Comparison of ENCODE assay signal across 8 cellular contexts in the genomic region with DNA sequence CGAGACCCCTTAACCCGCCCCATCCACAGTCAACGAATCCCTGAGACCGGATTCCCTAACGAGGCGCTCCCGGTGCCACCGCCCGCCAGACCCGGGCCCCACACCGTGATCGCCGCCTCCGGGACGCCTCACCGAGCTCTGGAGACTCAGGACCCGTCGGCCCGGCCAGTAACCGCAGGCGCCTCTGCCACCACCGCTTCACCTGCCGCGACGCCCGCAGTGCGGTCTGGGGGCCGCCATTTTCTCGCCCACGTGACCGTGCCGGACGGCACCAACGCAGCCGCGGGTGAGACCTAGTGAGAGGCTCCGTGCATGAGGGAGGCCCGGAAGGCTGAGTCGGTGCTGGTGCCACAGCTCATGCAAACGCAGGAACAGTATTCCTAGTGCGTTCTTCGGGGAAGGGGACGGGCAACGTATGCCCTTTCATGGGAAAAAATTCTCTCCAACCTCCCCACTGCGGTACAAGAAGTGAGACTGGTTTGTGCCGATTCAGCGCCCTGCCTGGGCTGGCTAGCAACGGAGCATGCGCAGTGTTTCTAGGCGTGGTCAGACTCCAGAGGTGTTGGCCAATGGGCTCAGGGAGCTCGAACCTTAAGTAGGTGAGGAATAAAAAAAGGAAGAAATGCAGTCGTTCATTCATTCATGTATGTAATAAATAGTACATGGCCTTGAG. TPM values are rescaled to one million over a fixed set of nuclear protein-coding genes. Genes with fewer than 3 reads are reported as not detected.
A peak's percentile ranks its signal among the peaks of the same experiment; 100 is the strongest.
DNase-seq lines count a peak whose midpoint lies in the region; ATAC-seq and TF ChIP-seq lines count a peak whose summit lies in the region.

A gene with protein sequence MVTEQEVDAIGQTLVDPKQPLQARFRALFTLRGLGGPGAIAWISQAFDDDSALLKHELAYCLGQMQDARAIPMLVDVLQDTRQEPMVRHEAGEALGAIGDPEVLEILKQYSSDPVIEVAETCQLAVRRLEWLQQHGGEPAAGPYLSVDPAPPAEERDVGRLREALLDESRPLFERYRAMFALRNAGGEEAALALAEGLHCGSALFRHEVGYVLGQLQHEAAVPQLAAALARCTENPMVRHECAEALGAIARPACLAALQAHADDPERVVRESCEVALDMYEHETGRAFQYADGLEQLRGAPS (minus strand): TSS at position 246 of the 673 bp plus-strand sequence. CDS start 3,860 bp downstream, outside the sequence.

- peak within 1 kb of the TSS; percentile 93 for H3K4me2 ChIP-seq in mesendoderm (ENCODE audit: low read length)

- peak within 1 kb of the TSS; percentile 62 for H3K18ac ChIP-seq in mesendoderm (ENCODE audit: low read length)

- H3K9me3 ChIP-seq in NT2/D1 (ENCODE audit: insufficient read depth, low read length) = no peaks in the 10 kb centered on the region
- H3K9me3 ChIP-seq in endodermal cell (ENCODE audit: control insufficient read depth, low read length) = no peaks in the 10 kb centered on the region

- H2BK5ac ChIP-seq in mesendoderm (ENCODE audit: low read length) = peak within 1 kb of the TSS; percentile 96

- peak within 1 kb of the TSS; percentile 96 for H3K27ac Mint-ChIP-seq in activated CD8-positive, alpha-beta memory T cell treated with anti-CD3 and anti-CD28 coated beads, Interleukin-2, amount 10 ng/mL, durations not matched to agents 7 days and 5 days
- H3K27ac Mint-ChIP-seq in endodermal cell = peak within 1 kb of the TSS; percentile 99

- WGBS in endodermal cell (ENCODE audit: insufficient coverage in 1 of 2, insufficient read length in 1 of 2), 2 experiments = 0 to 1% methylated on average over 33 to 52 of the region's 52 CpGs
- no CpG with 5 or more reads among the region's 52 CpGs for WGBS in mesendoderm (ENCODE audit: extremely low coverage, insufficient coverage, low lambda C conversion rate)

- H3K4ac ChIP-seq in mesendoderm (ENCODE audit: low read depth, low read length) = peak within 1 kb of the TSS; percentile 66

- no peak within 1 kb of the TSS for H2BK120ac ChIP-seq in mesendoderm (ENCODE audit: low read depth, low read length)

- TF ChIP-seq CTCF in endodermal cell (conservative IDR thresholded peaks at IDR 0.05) = no peak

- H3K36me3 Mint-ChIP-seq in activated CD8-positive, alpha-beta memory T cell treated with anti-CD3 and anti-CD28 coated beads, Interleukin-2, amount 10 ng/mL, durations not matched to agents 7 days and 5 days = peaks cover 14% of the 10 kb centered on the region
- peaks cover 21% of the 10 kb centered on the region for H3K36me3 Mint-ChIP-seq in endodermal cell (ENCODE audit: low read depth)

- CTCF ChIA-PET in activated CD8-positive, alpha-beta memory T cell treated with anti-CD3 and anti-CD28 coated beads, Interleukin-2, amount 10 ng/mL, durations not matched to agents 7 days and 5 days (lab: Charles Lee) = interaction anchor here (0.5 to 3.3 kb wide), 10 partner anchors 9 to 549 kb away, joined by 3 to 28 read pairs (median 4); no protein-coding TSS in a partner anchor

- H3K9ac ChIP-seq in NT2/D1 (ENCODE audit: insufficient read length, low read depth) (peak within 1 kb of the TSS; percentile 97), endodermal cell (ENCODE audit: extremely low read depth, low read length, poor library complexity, severe bottlenecking) (peak within 1 kb of the TSS; percentile 96), mesendoderm (ENCODE audit: low read length) (peak within 1 kb of the TSS; percentile 93)

- H3K4me1 ChIP-seq in NT2/D1 (ENCODE audit: insufficient read depth, insufficient read length) (peaks cover 2% of the 10 kb centered on the region), endodermal cell (ENCODE audit: control insufficient read depth, insufficient read depth, low read length) (no peaks in the 10 kb centered on the region), mesendoderm (ENCODE audit: control insufficient read depth, low read depth, low read length) (peaks cover 2% of the 10 kb centered on the region)

- H3K9me3 Mint-ChIP-seq in activated CD8-positive, alpha-beta memory T cell treated with anti-CD3 and anti-CD28 coated beads, Interleukin-2, amount 10 ng/mL, durations not matched to agents 7 days and 5 days (ENCODE audit: low read depth) = no peaks in the 10 kb centered on the region
- no peaks in the 10 kb centered on the region for H3K9me3 Mint-ChIP-seq in endodermal cell

- peak; percentile 99 for DNase-seq in COLO829 (ENCODE audit: low spot score)
- peak; percentile 81 to 99 (median 97) for DNase-seq in HUDEP-2 (lab: John Stamatoyannopoulos, UW; ENCODE audit: unreplicated experiment in 76 of 76)
- DNase-seq in NT2/D1 (ENCODE audit: low read depth, low spot score) = peak; percentile 96
- DNase-seq in activated CD8-positive, alpha-beta memory T cell treated with anti-CD3 and anti-CD28 coated beads, Interleukin-2, amount 10 ng/mL, durations not matched to agents 7 days and 5 days = peak; percentile 98
- peak; percentile 98 for DNase-seq in endodermal cell
- peak; percentile 99 for DNase-seq in mesendoderm
- DNase-seq in stimulated activated CD8-positive, alpha-beta memory T cell treated with anti-CD3 and anti-CD28 coated beads, Interleukin-15, amount 100 ng/mL, for 1 hour (ENCODE audit: low read depth) = peak; percentile 92

- no peak within 1 kb of the TSS for H2BK15ac ChIP-seq in mesendoderm (replicated peaks; ENCODE audit: low read depth)

- H3K36me3 ChIP-seq in NT2/D1 (ENCODE audit: insufficient read depth, insufficient read length, low read length) (peaks cover 36% of the 10 kb centered on the region), endodermal cell (ENCODE audit: control insufficient read depth, insufficient read depth, low read length) (peaks cover 11% of the 10 kb centered on the region), mesendoderm (ENCODE audit: control insufficient read depth, insufficient read depth, low read length) (peaks cover 2% of the 10 kb centered on the region)

- H4K8ac ChIP-seq in mesendoderm (ENCODE audit: low read depth, low read length) = peak within 1 kb of the TSS; percentile 91

- H3K79me1 ChIP-seq in mesendoderm (ENCODE audit: low read length) = peaks cover 11% of the 10 kb centered on the region

- H3K79me2 ChIP-seq in mesendoderm (ENCODE audit: control insufficient read depth, insufficient read depth, low read length) = peaks cover 18% of the 10 kb centered on the region

- H4K5ac ChIP-seq in mesendoderm (ENCODE audit: low read length) = peak within 1 kb of the TSS; percentile 98

- H3K27ac ChIP-seq in endodermal cell (ENCODE audit: low read depth, low read length) (peak within 1 kb of the TSS; percentile 100), mesendoderm (ENCODE audit: low read depth, low read length) (peak within 1 kb of the TSS; percentile 3)

- peaks cover 29% of the 10 kb centered on the region for H3K4me1 Mint-ChIP-seq in activated CD8-positive, alpha-beta memory T cell treated with anti-CD3 and anti-CD28 coated beads, Interleukin-2, amount 10 ng/mL, durations not matched to agents 7 days and 5 days
- peaks cover 5% of the 10 kb centered on the region for H3K4me1 Mint-ChIP-seq in endodermal cell

- peak within 1 kb of the TSS; percentile 89 for H3K4me3 Mint-ChIP-seq in activated CD8-positive, alpha-beta memory T cell treated with anti-CD3 and anti-CD28 coated beads, Interleukin-2, amount 10 ng/mL, durations not matched to agents 7 days and 5 days
- peak within 1 kb of the TSS; percentile 88 for H3K4me3 Mint-ChIP-seq in endodermal cell

- peak within 1 kb of the TSS; percentile 97 for H3K4me3 ChIP-seq in NT2/D1 (ENCODE audit: insufficient read length, low read depth)
- peak within 1 kb of the TSS; percentile 99 for H3K4me3 ChIP-seq in endodermal cell (ENCODE audit: low read length)
- H3K4me3 ChIP-seq in mesendoderm (ENCODE audit: low read length) = peak within 1 kb of the TSS; percentile 61

- no peak within 1 kb of the TSS for H2AK5ac ChIP-seq in mesendoderm (ENCODE audit: low read length)

- no peaks in the 10 kb centered on the region for H3K27me3 ChIP-seq in NT2/D1 (ENCODE audit: insufficient read depth, insufficient read length)
- H3K27me3 ChIP-seq in endodermal cell (ENCODE audit: control insufficient read depth, insufficient read depth, low read length, poor library complexity, severe bottlenecking) = no peaks in the 10 kb centered on the region
- H3K27me3 ChIP-seq in mesendoderm (ENCODE audit: insufficient read depth, low read length, poor library complexity) = no peaks in the 10 kb centered on the region

- H3K23ac ChIP-seq in mesendoderm (ENCODE audit: low read length) = peak within 1 kb of the TSS; percentile 98

- H3K27me3 Mint-ChIP-seq in activated CD8-positive, alpha-beta memory T cell treated with anti-CD3 and anti-CD28 coated beads, Interleukin-2, amount 10 ng/mL, durations not matched to agents 7 days and 5 days = peaks cover 4% of the 10 kb centered on the region
- no peaks in the 10 kb centered on the region for H3K27me3 Mint-ChIP-seq in endodermal cell (ENCODE audit: insufficient read depth)

- peak within 1 kb of the TSS; percentile 97 for H3K56ac ChIP-seq in mesendoderm (ENCODE audit: low read length)

- peak; percentile 63 for ATAC-seq in GM21367 (IDR thresholded peaks at IDR 0.05; ENCODE audit: unreplicated experiment)
- ATAC-seq in activated CD8-positive, alpha-beta memory T cell treated with anti-CD3 and anti-CD28 coated beads, Interleukin-2, amount 10 ng/mL, durations not matched to agents 7 days and 5 days = peak; percentile 86

RNA-seq across cellular contexts. Expression of the gene that starts here (rescaled TPM):
- 10 to 100 TPM; 13.3 to 17.0 TPM for total RNA-seq in activated CD8-positive, alpha-beta memory T cell treated with anti-CD3 and anti-CD28 coated beads, Interleukin-2, amount 10 ng/mL, durations not matched to agents 7 days and 5 days
- total RNA-seq in endodermal cell = 10 to 100 TPM; 13.4 to 14.3 TPM
- polyA plus RNA-seq in endodermal cell (2013, experiment 1 of 2) = 7.8 TPM
- 7.8 TPM for polyA plus RNA-seq in endodermal cell (2013, experiment 2 of 2)
- polyA plus RNA-seq in mesendoderm (2013, experiment 1 of 2) = 9.3 TPM
- 9.4 TPM for polyA plus RNA-seq in mesendoderm (2013, experiment 2 of 2)

Comparison
In these comparisons a context has a peak if more than half of its experiments do, and no peak if none do; other contexts are left out.
1. Peak in every context shown above with its lines: DNase-seq, ATAC-seq, H3K4me3 ChIP-seq and H3K27ac ChIP-seq.